In genomic region chr17:1147664-1148063, GRCh38 we compare ENCODE assay signal across 8 cellular contexts. TPM values are rescaled to one million over a fixed set of nuclear protein-coding genes. Genes with fewer than 3 reads are reported as not detected.
DNase-seq lines count a peak whose midpoint lies in the region; ATAC-seq, FAIRE-seq and TF ChIP-seq lines count a peak whose summit lies in the region.

No MANE protein-coding gene starts in this region.

- intact Hi-C loops in A673 (cut with micrococcal nuclease; ENCODE audit: unreplicated experiment), result no loop called here

- TF ChIP-seq POLR2A in suprapubic skin (IDR thresholded peaks at IDR 0.05), result no peak

- peaks cover 9% of the 10 kb centered on the region for H3K9me3 Mint-ChIP-seq in glutamatergic neuron (ENCODE audit: unreplicated experiment)
- no peaks in the 10 kb centered on the region for H3K9me3 Mint-ChIP-seq in type B pancreatic cell

- CTCF ChIA-PET in A673 (lab: Charles Lee), result interaction anchor here (0.7 to 1.6 kb wide), 4 partner anchors 9 to 91 kb away, joined by 3 to 12 read pairs (median 6); no protein-coding TSS in a partner anchor

- H3K4me3 Mint-ChIP-seq in glutamatergic neuron (ENCODE audit: unreplicated experiment) (no peak overlapping the region), type B pancreatic cell (no peak overlapping the region)

- peak; percentile 82 for DNase-seq in A673 (ENCODE audit: low spot score)
- peak; percentile 66 for DNase-seq in HTR-8/SVneo (ENCODE audit: insufficient read length, low spot score)
- peak; percentile 84 for DNase-seq in SK-MEL-5 (ENCODE audit: low read depth, low spot score)
- DNase-seq in glutamatergic neuron, result peak; percentile 73
- no peak for DNase-seq in type B pancreatic cell (ENCODE audit: extremely low spot score, unreplicated experiment)
- no peak for DNase-seq in suprapubic skin (ENCODE audit: low spot score in 2 of 2)

- in situ Hi-C loops in SK-MEL-5 (cut with HindIII; ENCODE audit: low pct_unique_long_range_greater_than_20kb, low sequenced_read_pairs), result no loop called here

- BruUV-seq in A673 (replicated peaks; lab: Mats Ljungman, UMichigan), result no TSS peak

- H3K36me3 Mint-ChIP-seq in glutamatergic neuron (ENCODE audit: unreplicated experiment) (no peaks in the 10 kb centered on the region), type B pancreatic cell (no peaks in the 10 kb centered on the region)

- FAIRE-seq in HTR-8/SVneo (lab: Jason Lieb, UNC), result peak; percentile 93

- H3K4me3 ChIP-seq in A673 (ENCODE audit: low read depth, low read length, poor library complexity, severe bottlenecking), result no peak overlapping the region
- H3K4me3 ChIP-seq in suprapubic skin, result no peak overlapping the region

- 37% methylated on average over 8 of the region's 8 CpGs for WGBS in suprapubic skin

- H3K27ac Mint-ChIP-seq in glutamatergic neuron (ENCODE audit: unreplicated experiment) (peak overlapping the region; percentile 46), type B pancreatic cell (no peak overlapping the region)

- peak; percentile 72 for TF ChIP-seq CTCF in A673 (conservative IDR thresholded peaks at IDR 0.05; ENCODE audit: low read depth, low read length)
- TF ChIP-seq CTCF in glutamatergic neuron (IDR thresholded peaks at IDR 0.05; ENCODE audit: partially characterized antibody, unreplicated experiment), result peak; percentile 41
- TF ChIP-seq CTCF in type B pancreatic cell (conservative IDR thresholded peaks at IDR 0.05), result peak; percentile 69
- peak in 1 of 2 donors; percentile 41 for TF ChIP-seq CTCF in suprapubic skin (IDR thresholded peaks at IDR 0.05)

- H3K27ac ChIP-seq in A673 (ENCODE audit: low read depth, low read length, poor library complexity, severe bottlenecking), result no peak overlapping the region
- no peak overlapping the region for H3K27ac ChIP-seq in suprapubic skin

- H3K9me3 ChIP-seq in A673 (ENCODE audit: low read depth, low read length, poor library complexity, severe bottlenecking), result no peaks in the 10 kb centered on the region
- no peaks in the 10 kb centered on the region for H3K9me3 ChIP-seq in suprapubic skin

- H3K4me1 Mint-ChIP-seq in glutamatergic neuron (ENCODE audit: low read depth, unreplicated experiment) (peaks cover 21% of the 10 kb centered on the region), type B pancreatic cell (ENCODE audit: unreplicated experiment) (peaks cover 23% of the 10 kb centered on the region)

- H3K27me3 ChIP-seq in A673 (replicated peaks; ENCODE audit: insufficient read depth, low read depth, low read length, poor library complexity) (no peaks in the 10 kb centered on the region), suprapubic skin (no peaks in the 10 kb centered on the region)

- ATAC-seq in HG03280 (IDR thresholded peaks at IDR 0.05; ENCODE audit: unreplicated experiment) (no peak), HG03135 (IDR thresholded peaks at IDR 0.05; ENCODE audit: unreplicated experiment) (no peak)

- H3K36me3 ChIP-seq in A673 (ENCODE audit: insufficient read depth, low read length, poor library complexity, severe bottlenecking) (no peaks in the 10 kb centered on the region), suprapubic skin (no peaks in the 10 kb centered on the region)

- POLR2A ChIA-PET in A673 (lab: Charles Lee; ENCODE audit: low non-redundant PET), result no interaction called here

- TF ChIP-seq EP300 in suprapubic skin (IDR thresholded peaks at IDR 0.05), result no peak

- H3K4me1 ChIP-seq in A673 (ENCODE audit: insufficient read depth, low read length, poor library complexity, severe bottlenecking) (peaks cover 7% of the 10 kb centered on the region), suprapubic skin (peaks cover 14% of the 10 kb centered on the region)

- H3K27me3 Mint-ChIP-seq in glutamatergic neuron (ENCODE audit: unreplicated experiment), result peaks cover 5% of the 10 kb centered on the region
- H3K27me3 Mint-ChIP-seq in type B pancreatic cell, result no peaks in the 10 kb centered on the region

RNA-seq across cellular contexts. Expression of gene ABR, which starts 32.1 kb away (rescaled TPM):
- total RNA-seq in A673 (2021), result 47.6 and 67.9 TPM in 2 replicates
- total RNA-seq in SK-MEL-5 (2014; rRNA removed; shearing (Covaris generic)), result 26.2 and 38.4 TPM in 2 replicates
- 69.8 and 85.3 TPM in 2 replicates for polyA plus RNA-seq in SK-MEL-5 (2015; cell fraction: cytosol; rRNA removed)
- polyA plus RNA-seq in SK-MEL-5 (2015; cell fraction: nucleus; rRNA removed), result 96.7 and 109 TPM in 2 replicates
- 219 TPM for total RNA-seq in glutamatergic neuron (ENCODE audit: unreplicated experiment)
- 50.7 and 63.6 TPM in 2 replicates for total RNA-seq in type B pancreatic cell (ENCODE audit: low replicate concordance)
- 100 to 1,000 TPM in 2 of 4 donors, 10 to 100 TPM in 2; 78.0 to 208 (median 106) TPM for total RNA-seq in suprapubic skin

Comparison
In these comparisons a context has a peak if more than half of its experiments do, and no peak if none do; other contexts are left out.
1. DNase-seq: peak in A673 (single experiment), HTR-8/SVneo (single experiment), SK-MEL-5 (single experiment) and glutamatergic neuron (single experiment); none in type B pancreatic cell (single experiment) and suprapubic skin (0 of 2).